ENCODE assay signal across 9 cellular contexts in the genomic region with DNA sequence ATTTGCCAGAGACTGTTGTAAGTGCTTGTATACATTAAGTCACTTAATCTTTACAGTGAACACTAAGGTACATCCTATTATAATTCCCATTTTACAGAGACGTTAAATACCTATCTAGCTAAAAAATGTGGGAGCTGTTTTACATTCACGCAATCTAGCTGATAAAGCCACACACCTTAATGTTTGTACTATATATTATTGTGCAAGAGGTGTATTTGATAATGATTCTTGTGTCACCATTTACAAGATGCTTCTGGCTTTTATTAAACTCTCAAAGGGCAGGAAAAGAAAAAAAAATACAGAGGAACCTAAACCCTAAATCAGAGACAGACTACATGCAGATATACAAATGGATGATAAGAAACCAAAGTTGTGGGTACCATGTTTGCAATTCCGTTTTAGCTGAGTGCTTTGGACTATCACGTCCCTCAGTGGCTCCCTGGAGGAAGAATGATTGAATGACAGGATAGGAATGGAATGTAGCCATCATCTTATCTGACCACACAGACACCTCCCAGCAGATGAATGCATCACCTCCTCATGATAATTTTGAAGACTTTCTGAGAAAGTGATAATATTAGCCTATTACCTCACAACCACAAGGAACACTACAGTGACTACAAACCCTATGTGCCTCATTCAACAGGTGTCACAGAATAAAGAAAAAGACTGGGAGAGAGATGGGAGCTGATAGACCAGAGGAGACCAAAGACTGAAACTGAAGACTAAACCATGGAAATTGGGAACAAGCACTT.
DNase-seq lines count a peak whose midpoint lies in the region; ATAC-seq and TF ChIP-seq lines count a peak whose summit lies in the region.
"Had no signal": no experiment of that assay in that cellular context is flagged by ENCODE, and none has a peak within 500 bp of the region (broad histone marks: within the 10 kb centered on the region; RNA-seq: fewer than 3 reads in every experiment).

No MANE protein-coding gene starts in this region.

- peaks cover 10 to 20% (median 10%) of the 10 kb centered on the region in 4 donors for H3K4me1 Mint-ChIP-seq in CD4-positive, CD25-positive, alpha-beta regulatory T cell
- H3K4me1 Mint-ChIP-seq in chondrocyte (ENCODE audit: low read depth) (peaks cover 17% of the 10 kb centered on the region), naive B cell (peaks cover 24 to 40% (median 25%) of the 10 kb centered on the region in 3 donors)

- peaks cover 19% of the 10 kb centered on the region for H3K27me3 Mint-ChIP-seq in CD4-positive, CD25-positive, alpha-beta regulatory T cell
- H3K27me3 Mint-ChIP-seq in chondrocyte (ENCODE audit: low read depth) (no peaks in the 10 kb centered on the region), naive B cell (no peaks in the 10 kb centered on the region)

- intact Hi-C loops in adrenal gland (cut with DNase I): no loop called here

- WGBS in adrenal gland, 4 donors: 69 to 84% (median 72%) methylated on average over 4 of the region's 4 CpGs

- peak overlapping the region; percentile 91 to 96 (median 94) for H3K4me3 Mint-ChIP-seq in CD4-positive, CD25-positive, alpha-beta regulatory T cell
- H3K4me3 Mint-ChIP-seq in chondrocyte (ENCODE audit: unreplicated experiment) (peak overlapping the region; percentile 88), naive B cell (peak overlapping the region; percentile 79 to 99 (median 96))

- no peak for DNase-seq in CD4-positive, CD25-positive, alpha-beta regulatory T cell
- DNase-seq in LHCN-M2 (ENCODE audit: low read depth) (peak; percentile 79), chondrocyte (ENCODE audit: low spot score) (no peak), naive B cell (no peak), adrenal gland (no peak)
- DNase-seq in activated effector memory CD4-positive, alpha-beta T cell treated with Interleukin-2 at 50 U/mL for 16 hours: no peak
- DNase-seq: NCI-H510A had no signal

- no peak for ATAC-seq in CD4-positive, CD25-positive, alpha-beta regulatory T cell (ENCODE audit: low read depth in 2 of 2)
- ATAC-seq in naive B cell (ENCODE audit: low read depth in 2 of 2) (no peak), HG03442 (IDR thresholded peaks at IDR 0.05; ENCODE audit: unreplicated experiment) (no peak), HG03039 (IDR thresholded peaks at IDR 0.05; ENCODE audit: unreplicated experiment) (no peak)

- H3K27ac Mint-ChIP-seq in CD4-positive, CD25-positive, alpha-beta regulatory T cell: peak overlapping the region in 2 of 3 donors; percentile 92 to 97
- H3K27ac Mint-ChIP-seq in chondrocyte (ENCODE audit: unreplicated experiment) (no peak overlapping the region), naive B cell (peak overlapping the region in 3 of 6 donors; percentile 88 to 98 (median 93))

- H3K4me1 ChIP-seq in CD4-positive, CD25-positive, alpha-beta regulatory T cell (ENCODE audit: control insufficient read depth, insufficient read depth, low read length, poor library complexity, severe bottlenecking): peaks cover 18% of the 10 kb centered on the region
- peaks cover 7 to 17% of the 10 kb centered on the region in 2 donors for H3K4me1 ChIP-seq in adrenal gland (replicated peaks in 1 of 2)

- no peaks in the 10 kb centered on the region for H3K9me3 Mint-ChIP-seq in CD4-positive, CD25-positive, alpha-beta regulatory T cell
- H3K9me3 Mint-ChIP-seq in chondrocyte (ENCODE audit: low read depth) (no peaks in the 10 kb centered on the region), naive B cell (peaks cover 0 to 5% (median 0%) of the 10 kb centered on the region in 7 donors)

- no peaks in the 10 kb centered on the region for H3K9me3 ChIP-seq in CD4-positive, CD25-positive, alpha-beta regulatory T cell (ENCODE audit: control insufficient read depth in 2 of 2, low read length in 2 of 2)
- no peaks in the 10 kb centered on the region for H3K9me3 ChIP-seq in adrenal gland (replicated peaks in 1 of 3)

- H3K4me3 ChIP-seq in CD4-positive, CD25-positive, alpha-beta regulatory T cell (ENCODE audit: low read depth, low read length): no peak overlapping the region
- H3K4me3 ChIP-seq in adrenal gland: peak overlapping the region in 1 of 4 donors; percentile 64

- TF ChIP-seq CTCF in chondrocyte (IDR thresholded peaks at IDR 0.05) (no peak), adrenal gland (IDR thresholded peaks at IDR 0.05) (no peak)

- H3K27ac ChIP-seq in CD4-positive, CD25-positive, alpha-beta regulatory T cell (ENCODE audit: insufficient read depth, low read length, poor library complexity, severe bottlenecking): no peak overlapping the region
- H3K27ac ChIP-seq in adrenal gland: peak overlapping the region in 1 of 5 donors; percentile 86

- no peaks in the 10 kb centered on the region for H3K36me3 ChIP-seq in CD4-positive, CD25-positive, alpha-beta regulatory T cell (ENCODE audit: control insufficient read depth, insufficient read depth, low read length)
- H3K36me3 ChIP-seq in adrenal gland (replicated peaks in 1 of 2): no peaks in the 10 kb centered on the region

- H3K36me3 Mint-ChIP-seq in CD4-positive, CD25-positive, alpha-beta regulatory T cell: no peaks in the 10 kb centered on the region
- no peaks in the 10 kb centered on the region for H3K36me3 Mint-ChIP-seq in chondrocyte (ENCODE audit: low read depth)
- no peaks in the 10 kb centered on the region for H3K36me3 Mint-ChIP-seq in naive B cell

- TF ChIP-seq POLR2A in adrenal gland (IDR thresholded peaks at IDR 0.05): no peak

- H3K27me3 ChIP-seq in CD4-positive, CD25-positive, alpha-beta regulatory T cell (ENCODE audit: control insufficient read depth, insufficient read depth, low read length): peaks cover 7% of the 10 kb centered on the region
- H3K27me3 ChIP-seq in adrenal gland: no peaks in the 10 kb centered on the region
